8 cellular contexts compared by ENCODE assay signal in the genomic region with DNA sequence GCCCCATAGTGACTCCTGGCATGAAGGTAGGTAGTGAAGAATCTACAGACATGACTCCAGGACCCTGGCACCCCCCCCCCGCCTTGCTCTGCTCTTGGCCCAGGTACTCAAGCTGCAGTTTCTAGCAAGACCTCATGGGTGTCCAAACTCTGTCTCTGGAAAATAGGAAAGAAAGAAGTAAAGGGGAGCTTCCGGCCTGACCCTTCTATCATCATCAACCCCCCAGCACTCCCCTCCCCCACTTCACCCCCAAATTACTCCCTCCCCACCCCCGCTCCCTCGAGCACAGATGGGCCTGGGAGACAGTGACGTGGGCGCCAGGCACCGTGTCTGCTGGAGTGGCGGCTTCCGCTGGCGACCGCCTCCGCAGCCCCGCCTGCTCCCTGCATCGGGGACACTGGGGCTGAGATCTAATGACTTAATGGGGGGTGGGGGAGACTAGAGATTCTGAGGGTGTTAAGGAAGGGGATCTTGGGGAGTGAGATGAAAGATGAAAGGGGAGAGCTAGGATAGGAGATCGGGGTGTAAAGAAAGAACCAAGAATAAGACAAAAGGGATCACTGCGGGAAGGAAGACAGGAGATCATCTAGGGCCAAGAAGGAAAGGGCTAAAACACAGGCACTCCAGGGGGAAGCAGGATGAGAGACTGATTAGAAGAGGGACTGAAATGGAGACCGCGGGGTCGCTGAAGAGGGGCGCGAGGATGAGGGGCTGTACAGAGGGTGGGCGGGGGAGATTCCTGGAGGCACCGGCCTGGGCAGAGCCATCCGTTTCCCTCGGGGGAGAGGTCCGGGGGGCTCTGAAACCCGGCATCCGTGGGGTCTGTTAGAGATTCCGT. TPM values are rescaled to one million over a fixed set of nuclear protein-coding genes. Genes with fewer than 3 reads are reported as not detected.
A peak's percentile ranks its signal among the peaks of the same experiment; 100 is the strongest.
DNase-seq lines count a peak whose midpoint lies in the region; ATAC-seq, FAIRE-seq and TF ChIP-seq lines count a peak whose summit lies in the region.

No MANE protein-coding gene starts in this region.

- H3K36me3 Mint-ChIP-seq in H9 (ENCODE audit: insufficient read depth in 1 of 3, low read depth in 3 of 3), result peaks cover 8 to 13% (median 9%) of the 10 kb centered on the region in 3 experiments
- H3K36me3 Mint-ChIP-seq in activated CD4-positive, alpha-beta memory T cell treated with anti-CD3 and anti-CD28 coated beads for 36 hours, result peaks cover 1% of the 10 kb centered on the region
- no peaks in the 10 kb centered on the region for H3K36me3 Mint-ChIP-seq in nephron (ENCODE audit: low read depth)

- H4K20me1 ChIP-seq in H9 (ENCODE audit: control insufficient read depth, insufficient read depth, insufficient read length), result no peaks in the 10 kb centered on the region

- H3K27ac ChIP-seq in A673 (ENCODE audit: low read depth, low read length, poor library complexity, severe bottlenecking), result peak overlapping the region; percentile 86
- no peak overlapping the region for H3K27ac ChIP-seq in H9 (ENCODE audit: insufficient read length, low read depth, low read length)
- peak overlapping the region; percentile 20 to 54 for H3K27ac ChIP-seq in esophagus (ENCODE audit: low read depth in 2 of 2, low read length in 1 of 2)
- H3K27ac ChIP-seq in upper lobe of left lung, result peak overlapping the region; percentile 65 to 90 (median 80)

- H3K4me3 Mint-ChIP-seq in H9, result peak overlapping the region; percentile 81 to 92
- H3K4me3 Mint-ChIP-seq in activated CD4-positive, alpha-beta memory T cell treated with anti-CD3 and anti-CD28 coated beads for 36 hours, result peak overlapping the region; percentile 89
- H3K4me3 Mint-ChIP-seq in nephron, result peak overlapping the region; percentile 93 to 95 (median 94)

- H3K4me1 ChIP-seq in A673 (ENCODE audit: insufficient read depth, low read length, poor library complexity, severe bottlenecking) (peaks cover 53% of the 10 kb centered on the region), H9 (ENCODE audit: insufficient read depth, low read length) (peaks cover 10% of the 10 kb centered on the region; the same call in 1 of the 2 replicates), esophagus (ENCODE audit: control insufficient read depth in 2 of 2, insufficient read depth in 2 of 2, low read length in 1 of 2) (peaks cover 15 to 21% of the 10 kb centered on the region in 2 donors), upper lobe of left lung (peaks cover 22 to 40% (median 33%) of the 10 kb centered on the region in 4 donors)

- H3K27me3 ChIP-seq in A673 (replicated peaks; ENCODE audit: insufficient read depth, low read depth, low read length, poor library complexity) (no peaks in the 10 kb centered on the region), H9 (ENCODE audit: insufficient read depth, low read length) (no peaks in the 10 kb centered on the region), esophagus (ENCODE audit: control insufficient read depth in 1 of 2, insufficient read depth in 2 of 2, low read length in 2 of 2) (no peaks in the 10 kb centered on the region), upper lobe of left lung (no peaks in the 10 kb centered on the region)

- H2BK15ac ChIP-seq in H9 (ENCODE audit: low read depth, low read length), result no peak overlapping the region

- H3K36me3 ChIP-seq in A673 (ENCODE audit: insufficient read depth, low read length, poor library complexity, severe bottlenecking) (no peaks in the 10 kb centered on the region), esophagus (ENCODE audit: control insufficient read depth in 2 of 2, insufficient read depth in 2 of 2, low read length in 1 of 2) (no peaks in the 10 kb centered on the region), upper lobe of left lung (no peaks in the 10 kb centered on the region)

- no peak overlapping the region for H3T11ph ChIP-seq in H9 (ENCODE audit: low read length)

- no peak overlapping the region for H2AK5ac ChIP-seq in H9 (ENCODE audit: insufficient read length, low read length)

- H3K9ac ChIP-seq in H9 (ENCODE audit: extremely low read depth, insufficient read length, low read length), result peak overlapping the region; percentile 10

- H3K9me3 Mint-ChIP-seq in H9 (no peaks in the 10 kb centered on the region; a peak in 2 of 5 replicates), nephron (no peaks in the 10 kb centered on the region)
- no peaks in the 10 kb centered on the region for H3K9me3 Mint-ChIP-seq in activated CD4-positive, alpha-beta memory T cell treated with anti-CD3 and anti-CD28 coated beads for 36 hours

- no peak for FAIRE-seq in frontal cortex (lab: Jason Lieb, UNC)

- H4K8ac ChIP-seq in H9 (replicated peaks; ENCODE audit: insufficient read length, low read depth, low read length), result no peak overlapping the region

- H2BK20ac ChIP-seq in H9 (ENCODE audit: low read depth, low read length, poor library complexity, severe bottlenecking), result no peak overlapping the region

- H4K5ac ChIP-seq in H9 (ENCODE audit: insufficient read length, low read depth, low read length), result no peak overlapping the region

- peak overlapping the region; percentile 50 for H3K4me2 ChIP-seq in H9 (ENCODE audit: insufficient read depth, insufficient read length, low read length)

- no peak for ATAC-seq in upper lobe of left lung (ENCODE audit: low FRiP score in 2 of 2)

- TF ChIP-seq POLR2A in upper lobe of left lung (IDR thresholded peaks at IDR 0.05), result no peak

- peaks cover 39 to 62% of the 10 kb centered on the region in 2 experiments for H3K4me1 Mint-ChIP-seq in H9
- H3K4me1 Mint-ChIP-seq in activated CD4-positive, alpha-beta memory T cell treated with anti-CD3 and anti-CD28 coated beads for 36 hours (ENCODE audit: low read depth), result peaks cover 81% of the 10 kb centered on the region
- peaks cover 42% of the 10 kb centered on the region for H3K4me1 Mint-ChIP-seq in nephron

- CTCF ChIA-PET in A673 (lab: Charles Lee), result interaction anchor here (0.6 to 1.0 kb wide), 3 partner anchors 89 to 314 kb away, joined by 4 to 6 read pairs (median 5); no protein-coding TSS in a partner anchor
- CTCF ChIA-PET in activated CD4-positive, alpha-beta memory T cell treated with anti-CD3 and anti-CD28 coated beads for 36 hours (lab: Charles Lee), result interaction anchor here (0.7 to 1.2 kb wide), 4 partner anchors 89 to 615 kb away, joined by 3 to 4 read pairs (median 3); no protein-coding TSS in a partner anchor

- TF ChIP-seq EP300 in upper lobe of left lung (IDR thresholded peaks at IDR 0.05), result no peak

- H4K91ac ChIP-seq in H9 (ENCODE audit: insufficient read length, low read depth, low read length), result no peak overlapping the region

- H3K4me3 ChIP-seq in A673 (ENCODE audit: low read depth, low read length, poor library complexity, severe bottlenecking), result peak overlapping the region; percentile 85
- H3K4me3 ChIP-seq in esophagus (ENCODE audit: low read depth in 1 of 2, low read length in 2 of 2), result peak overlapping the region; percentile 50 to 54
- peak overlapping the region; percentile 30 to 87 (median 75) for H3K4me3 ChIP-seq in upper lobe of left lung

- DNase-seq in A673 (ENCODE audit: low spot score) (peak; percentile 69), H9 (peak; percentile 50), upper lobe of left lung (peak in 1 of 2 donors; percentile 83), SW 1271 (lab: John Stamatoyannopoulos, UW) (no peak), frontal cortex (ENCODE audit: low spot score in 2 of 2) (no peak)
- peak; percentile 72 for DNase-seq in activated CD4-positive, alpha-beta memory T cell treated with anti-CD3 and anti-CD28 coated beads for 36 hours

- H3K9me3 ChIP-seq in A673 (ENCODE audit: low read depth, low read length, poor library complexity, severe bottlenecking), result no peaks in the 10 kb centered on the region
- H3K9me3 ChIP-seq in H9 (ENCODE audit: control insufficient read depth, low read depth, low read length), result no peaks in the 10 kb centered on the region
- H3K9me3 ChIP-seq in esophagus (ENCODE audit: control insufficient read depth in 2 of 2, insufficient read depth in 1 of 2, low read depth in 1 of 2, low read length in 1 of 2), result no peaks in the 10 kb centered on the region
- H3K9me3 ChIP-seq in upper lobe of left lung, result no peaks in the 10 kb centered on the region

- H3K18ac ChIP-seq in H9 (ENCODE audit: insufficient read length, low read depth, low read length), result no peak overlapping the region

- TSS peak; percentile 99 for BruUV-seq in A673 (replicated peaks; lab: Mats Ljungman, UMichigan)

- no peaks in the 10 kb centered on the region for H3K79me2 ChIP-seq in H9 (ENCODE audit: insufficient read depth, low read length)

- POLR2A ChIA-PET in A673 (lab: Charles Lee; ENCODE audit: low non-redundant PET), result interaction anchor here (0.6 kb wide), 2 partner anchors 10 to 56 kb away, joined by 6 to 7 read pairs; no protein-coding TSS in a partner anchor
- POLR2A ChIA-PET in activated CD4-positive, alpha-beta memory T cell treated with anti-CD3 and anti-CD28 coated beads for 36 hours (lab: Charles Lee), result interaction anchor here (1.2 to 2.1 kb wide), 2 partner anchors 84 to 106 kb away, joined by 3 to 8 read pairs; a partner anchor contains a TSS

- no peak overlapping the region for H3K23ac ChIP-seq in H9 (ENCODE audit: insufficient read length, low read depth, low read length)

- peak overlapping the region; percentile 14; the same call in 1 of the 2 replicates for H3K14ac ChIP-seq in H9 (ENCODE audit: insufficient read depth, low read length)

- H3K79me1 ChIP-seq in H9 (ENCODE audit: insufficient read depth, low read depth, low read length, poor library complexity, severe bottlenecking), result no peaks in the 10 kb centered on the region

- H3K56ac ChIP-seq in H9 (ENCODE audit: insufficient read length, low read depth, low read length), result no peak overlapping the region

- no CpG with 5 or more reads among the region's 29 CpGs for WGBS in H9 (ENCODE audit: extremely low coverage, insufficient read length, low lambda C conversion rate)
- 21 to 22% methylated on average over 29 of the region's 29 CpGs for WGBS in esophagus, 2 donors
- 17 to 21% methylated on average over 27 to 29 of the region's 29 CpGs for WGBS in upper lobe of left lung, 2 donors

- intact Hi-C loops in A673 (cut with micrococcal nuclease; ENCODE audit: unreplicated experiment), result loop anchor here (5.0 kb wide), 1 partner anchor 109 kb away; a partner anchor contains a TSS
- intact Hi-C loops in activated CD4-positive, alpha-beta memory T cell treated with anti-CD3 and anti-CD28 coated beads for 36 hours (cut with micrococcal nuclease), result loop anchor here (1.0 to 2.0 kb wide), 9 partner anchors 14 to 744 kb away; a partner anchor contains a TSS

- no peak overlapping the region for H2BK120ac ChIP-seq in H9 (ENCODE audit: low read depth, low read length, poor library complexity, severe bottlenecking)

- no peak overlapping the region for H3K4ac ChIP-seq in H9 (ENCODE audit: low read depth, low read length)

- no peak overlapping the region for H2BK12ac ChIP-seq in H9 (ENCODE audit: insufficient read length, low read depth, low read length)

- no peak overlapping the region for H2AFZ ChIP-seq in H9 (ENCODE audit: low read length)

- H3K27me3 Mint-ChIP-seq in H9 (ENCODE audit: low read depth), result peaks cover 1% of the 10 kb centered on the region; the same call in 1 of the 2 replicates
- H3K27me3 Mint-ChIP-seq in activated CD4-positive, alpha-beta memory T cell treated with anti-CD3 and anti-CD28 coated beads for 36 hours, result no peaks in the 10 kb centered on the region
- peaks cover 14% of the 10 kb centered on the region for H3K27me3 Mint-ChIP-seq in nephron (ENCODE audit: low read depth)

- peaks cover 16% of the 10 kb centered on the region for H3K23me2 ChIP-seq in H9 (ENCODE audit: insufficient read length, low read depth, low read length, poor library complexity, severe bottlenecking)

- TF ChIP-seq CTCF in A673 (conservative IDR thresholded peaks at IDR 0.05; ENCODE audit: low read depth, low read length) (no peak), H9 (conservative IDR thresholded peaks at IDR 0.05) (peak; percentile 29; the same call in 2 of the 3 replicates), nephron (IDR thresholded peaks at IDR 0.05; ENCODE audit: unreplicated experiment in 3 of 3) (no peak), upper lobe of left lung (IDR thresholded peaks at IDR 0.05) (no peak)

- H3K27ac Mint-ChIP-seq in H9, result peak overlapping the region; percentile 78 to 98 (median 93); a peak in 6 of 7 replicates
- peak overlapping the region; percentile 89 for H3K27ac Mint-ChIP-seq in activated CD4-positive, alpha-beta memory T cell treated with anti-CD3 and anti-CD28 coated beads for 36 hours
- peak overlapping the region; percentile 71 to 90 (median 88) for H3K27ac Mint-ChIP-seq in nephron

- H2BK5ac ChIP-seq in H9 (ENCODE audit: insufficient read length, low read length), result no peak overlapping the region

RNA-seq across cellular contexts. Expression of a gene that starts 1.1 kb away (rescaled TPM):
- 11.9 and 13.0 TPM in 2 replicates for total RNA-seq in A673 (2021)
- 36.8 and 38.9 TPM in 2 replicates for total RNA-seq in H9 (2021)
- 10 to 100 TPM; 11.5 to 12.0 TPM for total RNA-seq in activated CD4-positive, alpha-beta memory T cell treated with anti-CD3 and anti-CD28 coated beads for 36 hours
- 1 to 10 TPM; 4.2 to 8.9 TPM for polyA plus RNA-seq in esophagus
- total RNA-seq in upper lobe of left lung, result 1 to 10 TPM; 4.6 to 7.9 (median 6.0) TPM
- 57.1 TPM for total RNA-seq in frontal cortex

RNA-seq across cellular contexts. Expression of a gene that starts 30.4 kb away (rescaled TPM):
- 0.11 and 0.13 TPM in 2 replicates for total RNA-seq in A673 (2021)
- total RNA-seq in H9 (2021), result 0.24 and 0.68 TPM in 2 replicates
- total RNA-seq in activated CD4-positive, alpha-beta memory T cell treated with anti-CD3 and anti-CD28 coated beads for 36 hours, result under 1 TPM in 1 of 2 experiments, not detected in 1; 0.12 TPM
- polyA plus RNA-seq in esophagus, result under 1 TPM; 0.04 to 0.07 TPM
- total RNA-seq in upper lobe of left lung, result under 1 TPM in 4 of 6 donors, not detected in 2; 0.10 to 0.74 (median 0.49) TPM
- 19.2 TPM for total RNA-seq in frontal cortex

Comparison
In these comparisons a context has a peak if more than half of its experiments do, and no peak if none do; other contexts are left out.
1. DNase-seq: peak in A673 (single experiment), H9 (single experiment) and activated CD4-positive, alpha-beta memory T cell treated with anti-CD3 and anti-CD28 coated beads for 36 hours (single experiment); none in SW 1271 (0 of 2) and frontal cortex (0 of 2).
2. RNA of a gene that starts 30.4 kb away (total RNA-seq): 19.2 TPM in frontal cortex (single experiment); 0.10 to 0.74 TPM in upper lobe of left lung, 0.24 to 0.68 TPM in H9, 0.11 to 0.13 TPM in A673 and 0.12 TPM in activated CD4-positive, alpha-beta memory T cell treated with anti-CD3 and anti-CD28 coated beads for 36 hours; every median in the first group is over 10 times any median in the second.
3. Peak in every context shown above with its lines, with median percentiles within 50 percentile points of each other: H3K4me3 ChIP-seq, H3K27ac Mint-ChIP-seq and H3K4me3 Mint-ChIP-seq.